ENCODE assay signal across 19 cellular contexts in genomic region chr3:114327665-114328064, GRCh38. TPM values are rescaled to one million over a fixed set of nuclear protein-coding genes. Genes with fewer than 3 reads are reported as not detected.
DNase-seq lines count a peak whose midpoint lies in the region; ATAC-seq and TF ChIP-seq lines count a peak whose summit lies in the region.
"Had no signal": no experiment of that assay in that cellular context is flagged by ENCODE, and none has a peak within 500 bp of the region (broad histone marks: within the 10 kb centered on the region; RNA-seq: fewer than 3 reads in every experiment).

No MANE protein-coding gene starts in this region.

- H3K27me3 ChIP-seq in OCI-LY3 (ENCODE audit: low read depth, low read length): no peaks in the 10 kb centered on the region
- H3K27me3 ChIP-seq: body of pancreas, transverse colon had no signal

- H3K27me3 Mint-ChIP-seq in activated naive CD8-positive, alpha-beta T cell treated with anti-CD3 and anti-CD28 coated beads, Interleukin-2, amount 10 ng/mL, durations not matched to agents 7 days and 5 days: no peaks in the 10 kb centered on the region
- no peaks in the 10 kb centered on the region for H3K27me3 Mint-ChIP-seq in stimulated activated naive CD8-positive, alpha-beta T cell treated with anti-CD3 and anti-CD28 coated beads, Interleukin-15, amount 100 ng/mL, for 72 hours
- H3K27me3 Mint-ChIP-seq: activated naive CD4-positive, alpha-beta T cell treated with anti-CD3 and anti-CD28 coated beads, Interleukin-2, amount 10 ng/mL, durations not matched to agents 7 days and 5 days had no signal

- H3K36me3 Mint-ChIP-seq in activated naive CD4-positive, alpha-beta T cell treated with anti-CD3 and anti-CD28 coated beads, Interleukin-2, amount 50 U/mL, for 72 hours: peaks cover 15 to 30% of the 10 kb centered on the region in 2 donors
- peaks cover 15% of the 10 kb centered on the region for H3K36me3 Mint-ChIP-seq in activated naive CD8-positive, alpha-beta T cell treated with anti-CD3 and anti-CD28 coated beads, Interleukin-2, amount 10 ng/mL, durations not matched to agents 7 days and 5 days

- peak overlapping the region; percentile 62; the same call in 1 of the 2 replicates for H2AFZ ChIP-seq in OCI-LY3 (ENCODE audit: low read depth, low read length)

- H3K4me3 ChIP-seq in OCI-LY3 (ENCODE audit: low read length): peak overlapping the region; percentile 14; the same call in 1 of the 2 replicates
- H3K4me3 ChIP-seq: body of pancreas, transverse colon had no signal

- TF ChIP-seq CTCF in OCI-LY3 (IDR thresholded peaks at IDR 0.05; ENCODE audit: low read depth, low read length): no peak

- no peaks in the 10 kb centered on the region for H3K9me3 ChIP-seq in OCI-LY3 (ENCODE audit: insufficient read depth, low read length)
- H3K9me3 ChIP-seq: body of pancreas, transverse colon had no signal

- H3K27ac Mint-ChIP-seq in activated naive CD4-positive, alpha-beta T cell treated with anti-CD3 and anti-CD28 coated beads, Interleukin-2, amount 50 U/mL, for 72 hours: peak overlapping the region; percentile 61 to 93
- H3K27ac Mint-ChIP-seq in activated naive CD8-positive, alpha-beta T cell treated with anti-CD3 and anti-CD28 coated beads, Interleukin-2, amount 10 ng/mL, durations not matched to agents 7 days and 5 days: peak overlapping the region; percentile 69
- peak overlapping the region; percentile 79 to 98 for H3K27ac Mint-ChIP-seq in stimulated activated naive CD8-positive, alpha-beta T cell treated with anti-CD3 and anti-CD28 coated beads, Interleukin-15, amount 100 ng/mL, for 72 hours
- H3K27ac Mint-ChIP-seq: activated naive CD4-positive, alpha-beta T cell treated with anti-CD3 and anti-CD28 coated beads, Interleukin-2, amount 10 ng/mL, durations not matched to agents 7 days and 5 days had no signal

- H3K9ac ChIP-seq in OCI-LY3 (ENCODE audit: low read length): 0 out of 2 replicates have a peak overlapping the region, but pooled peaks have one; percentile 2

- peak overlapping the region; percentile 59 for H3K4me2 ChIP-seq in OCI-LY3 (ENCODE audit: low read length)

- H3K27ac ChIP-seq in OCI-LY3 (ENCODE audit: low read length): no peak overlapping the region
- H3K27ac ChIP-seq: body of pancreas, transverse colon had no signal

- no peak for DNase-seq in activated naive CD4-positive, alpha-beta T cell treated with anti-CD3 and anti-CD28 coated beads, Interleukin-2, amount 50 U/mL, for 72 hours (ENCODE audit: low spot score in 2 of 2)
- DNase-seq in activated naive CD4-positive, alpha-beta T cell treated with anti-CD3 and anti-CD28 coated beads, Interleukin-2, amount 50 U/mL, for 16 hours: no peak
- no peak for DNase-seq in activated naive CD8-positive, alpha-beta T cell treated with anti-CD3 and anti-CD28 coated beads, Interleukin-2, amount 10 ng/mL, durations not matched to agents 7 days and 5 days
- peak in 1 of 2 donors; percentile 40 for DNase-seq in stimulated activated naive CD8-positive, alpha-beta T cell treated with anti-CD3 and anti-CD28 coated beads, Interleukin-15, amount 100 ng/mL, for 72 hours
- no peak for DNase-seq in activated effector memory CD4-positive, alpha-beta T cell treated with Interleukin-2 at 50 U/mL for 16 hours
- DNase-seq in stimulated activated CD4-positive, alpha-beta T cell treated with anti-CD3 and anti-CD28 coated beads, Interleukin-4, amount 100 ng/mL, for 4 hours: no peak
- no peak for DNase-seq in NCI-H226
- DNase-seq: activated naive CD4-positive, alpha-beta T cell treated with anti-CD3 and anti-CD28 coated beads, Interleukin-2, amount 10 ng/mL, durations not matched to agents 7 days and 5 days; body of pancreas; DND-41; NCI-H1105 treated with DMSO at 0.1 percent for 48 hours; NCI-H526 treated with DMSO at 0.1 percent for 48 hours; occipital lobe; right cardiac atrium; Right ventricle myocardium superior; stimulated activated CD4-positive, alpha-beta T cell treated with anti-CD3 and anti-CD28 coated beads, Interleukin-15, amount 100 ng/mL, for 24 hours; stimulated activated naive CD4-positive, alpha-beta T cell; transverse colon had no signal

- H3K4me1 Mint-ChIP-seq in activated naive CD8-positive, alpha-beta T cell treated with anti-CD3 and anti-CD28 coated beads, Interleukin-2, amount 10 ng/mL, durations not matched to agents 7 days and 5 days: peaks cover 21% of the 10 kb centered on the region
- H3K4me1 Mint-ChIP-seq in stimulated activated naive CD8-positive, alpha-beta T cell treated with anti-CD3 and anti-CD28 coated beads, Interleukin-15, amount 100 ng/mL, for 72 hours: peaks cover 100% of the 10 kb centered on the region

- H3K4me3 Mint-ChIP-seq in activated naive CD8-positive, alpha-beta T cell treated with anti-CD3 and anti-CD28 coated beads, Interleukin-2, amount 10 ng/mL, durations not matched to agents 7 days and 5 days: peak overlapping the region; percentile 26
- H3K4me3 Mint-ChIP-seq in stimulated activated naive CD8-positive, alpha-beta T cell treated with anti-CD3 and anti-CD28 coated beads, Interleukin-15, amount 100 ng/mL, for 72 hours: peak overlapping the region; percentile 38 to 81
- H3K4me3 Mint-ChIP-seq: activated naive CD4-positive, alpha-beta T cell treated with anti-CD3 and anti-CD28 coated beads, Interleukin-2, amount 10 ng/mL, durations not matched to agents 7 days and 5 days had no signal

- H3K9me3 Mint-ChIP-seq in activated naive CD4-positive, alpha-beta T cell treated with anti-CD3 and anti-CD28 coated beads, Interleukin-2, amount 50 U/mL, for 72 hours: peaks cover 0 to 15% of the 10 kb centered on the region in 2 donors
- peaks cover 5% of the 10 kb centered on the region for H3K9me3 Mint-ChIP-seq in activated naive CD8-positive, alpha-beta T cell treated with anti-CD3 and anti-CD28 coated beads, Interleukin-2, amount 10 ng/mL, durations not matched to agents 7 days and 5 days
- H3K9me3 Mint-ChIP-seq in stimulated activated naive CD8-positive, alpha-beta T cell treated with anti-CD3 and anti-CD28 coated beads, Interleukin-15, amount 100 ng/mL, for 72 hours: peaks cover 4 to 14% of the 10 kb centered on the region in 2 donors
- H3K9me3 Mint-ChIP-seq: activated naive CD4-positive, alpha-beta T cell treated with anti-CD3 and anti-CD28 coated beads, Interleukin-2, amount 10 ng/mL, durations not matched to agents 7 days and 5 days had no signal

- no peaks in the 10 kb centered on the region for H3K79me2 ChIP-seq in OCI-LY3 (ENCODE audit: low read length)

- POLR2A ChIA-PET in activated naive CD8-positive, alpha-beta T cell treated with anti-CD3 and anti-CD28 coated beads, Interleukin-2, amount 10 ng/mL, durations not matched to agents 7 days and 5 days (lab: Charles Lee): interaction anchor here (0.8 kb wide), 1 partner anchor 36 kb away, joined by 3 read pairs; no protein-coding TSS in a partner anchor

- H3K4me1 ChIP-seq in OCI-LY3 (ENCODE audit: low read length): peaks cover 33% of the 10 kb centered on the region
- H3K4me1 ChIP-seq: body of pancreas had no signal

- no peaks in the 10 kb centered on the region for H4K20me1 ChIP-seq in OCI-LY3 (ENCODE audit: insufficient read depth, low read length)

- no peaks in the 10 kb centered on the region for H3K36me3 ChIP-seq in OCI-LY3 (replicated peaks; ENCODE audit: low read depth, low read length)
- H3K36me3 ChIP-seq: transverse colon had no signal

- peak; percentile 16 to 45 for ATAC-seq in activated naive CD4-positive, alpha-beta T cell treated with anti-CD3 and anti-CD28 coated beads, Interleukin-2, amount 50 U/mL, for 72 hours
- peak; percentile 34 for ATAC-seq in activated naive CD8-positive, alpha-beta T cell treated with anti-CD3 and anti-CD28 coated beads, Interleukin-2, amount 10 ng/mL, durations not matched to agents 7 days and 5 days (ENCODE audit: low read depth)
- peak; percentile 55 for ATAC-seq in stimulated activated naive CD8-positive, alpha-beta T cell treated with anti-CD3 and anti-CD28 coated beads, Interleukin-15, amount 100 ng/mL, for 72 hours
- ATAC-seq: body of pancreas, right cardiac atrium had no signal

RNA-seq across cellular contexts. Expression of gene TIGIT, which starts 33.8 kb away (rescaled TPM):
- total RNA-seq in activated naive CD4-positive, alpha-beta T cell treated with anti-CD3 and anti-CD28 coated beads, Interleukin-2, amount 50 U/mL, for 72 hours: 10 to 100 TPM in 1 of 2 donors, 1 to 10 TPM in 1; 5.1 to 14.6 TPM
- total RNA-seq in activated naive CD8-positive, alpha-beta T cell treated with anti-CD3 and anti-CD28 coated beads, Interleukin-2, amount 10 ng/mL, durations not matched to agents 7 days and 5 days: 10 to 100 TPM; 35.5 to 42.4 TPM
- total RNA-seq: body of pancreas, occipital lobe, Right ventricle myocardium superior had no signal
